ENCODE assay signal across 19 cellular contexts in genomic region chr21:46421191-46421750, GRCh38. TPM values are rescaled to one million over a fixed set of nuclear protein-coding genes. Genes with fewer than 3 reads are reported as not detected.
A peak's percentile ranks its signal among the peaks of the same experiment; 100 is the strongest.
DNase-seq lines count a peak whose midpoint lies in the region; ATAC-seq and TF ChIP-seq lines count a peak whose summit lies in the region.
"Had no signal": no experiment of that assay in that cellular context is flagged by ENCODE, and none has a peak within 500 bp of the region (broad histone marks: within the 10 kb centered on the region; RNA-seq: fewer than 3 reads in every experiment).

No MANE protein-coding gene starts in this region.

- H2BK5ac ChIP-seq in IMR-90 (ENCODE audit: low read depth, low read length, poor library complexity, severe bottlenecking): no peak overlapping the region

- H3K14ac ChIP-seq in IMR-90 (replicated peaks; ENCODE audit: low read depth, low read length): no peak overlapping the region

- no peaks in the 10 kb centered on the region for H3K27me3 ChIP-seq in right atrium auricular region
- no peaks in the 10 kb centered on the region for H3K27me3 ChIP-seq in IMR-90 (ENCODE audit: control insufficient read depth, insufficient read depth, low read length)
- no peaks in the 10 kb centered on the region for H3K27me3 ChIP-seq in foreskin keratinocyte
- H3K27me3 ChIP-seq in osteoblast (ENCODE audit: insufficient read depth, low read length): no peaks in the 10 kb centered on the region
- H3K27me3 ChIP-seq: MG63, Peyer's patch had no signal

- intact Hi-C loops in Right ventricle myocardium inferior (cut with DNase I): no loop called here
- intact Hi-C loops in IMR-90 (cut with micrococcal nuclease): no loop called here

- no peak overlapping the region for H2BK15ac ChIP-seq in IMR-90 (ENCODE audit: low read depth, low read length)

- H2AK5ac ChIP-seq in IMR-90 (ENCODE audit: low read depth, low read length): no peak overlapping the region

- H3K4me3 ChIP-seq in right atrium auricular region (no peak overlapping the region), IMR-90 (ENCODE audit: insufficient read depth, low read depth, low read length) (no peak overlapping the region), osteoblast (ENCODE audit: insufficient read depth, low read length) (no peak overlapping the region)
- H3K4me3 ChIP-seq: MG63, Peyer's patch had no signal

- no peak for TF ChIP-seq RAD21 in IMR-90 (IDR thresholded peaks at IDR 0.05; ENCODE audit: low read length)

- in situ Hi-C loops in IMR-90 (cut with MboI; ENCODE audit: low sequenced_read_pairs): no loop called here

- H3K9me1 ChIP-seq in IMR-90 (ENCODE audit: insufficient read depth, low read length): no peaks in the 10 kb centered on the region

- ATAC-seq in Right ventricle myocardium inferior: no peak
- ATAC-seq in IMR-90 (ENCODE audit: low read depth): no peak; the same call in 1 of the 2 replicates
- ATAC-seq in foreskin keratinocyte: no peak
- ATAC-seq in HG02884 (IDR thresholded peaks at IDR 0.05; ENCODE audit: unreplicated experiment): no peak

- peak overlapping the region; percentile 38 for H2AK9ac ChIP-seq in IMR-90 (replicated peaks; ENCODE audit: low read depth, low read length, poor library complexity)

- H4K91ac ChIP-seq in IMR-90 (ENCODE audit: insufficient read depth, low read depth, low read length): no peak overlapping the region

- H2AFZ ChIP-seq in IMR-90 (replicated peaks; ENCODE audit: low read length, poor library complexity) (no peak overlapping the region), osteoblast (ENCODE audit: low read length) (no peak overlapping the region)

- H3K9ac ChIP-seq in IMR-90 (ENCODE audit: low read depth, low read length): no peak overlapping the region

- H3K36me3 ChIP-seq in right atrium auricular region (peaks cover 33% of the 10 kb centered on the region), IMR-90 (ENCODE audit: control insufficient read depth, insufficient read depth, low read length) (peaks cover 34% of the 10 kb centered on the region), osteoblast (ENCODE audit: insufficient read depth, low read length) (peaks cover 24% of the 10 kb centered on the region)

- H2BK20ac ChIP-seq in IMR-90 (ENCODE audit: low read depth, low read length): no peak overlapping the region

- POLR2A ChIA-PET in IMR-90 (lab: Charles Lee; ENCODE audit: unreplicated experiment): no interaction called here

- CTCF ChIA-PET in IMR-90 (lab: Yijun Ruan, JAX): no interaction called here

- H3K9me3 ChIP-seq in right atrium auricular region: no peaks in the 10 kb centered on the region
- H3K9me3 ChIP-seq in IMR-90 (ENCODE audit: control insufficient read depth, insufficient read depth, low read length): no peaks in the 10 kb centered on the region
- H3K9me3 ChIP-seq in osteoblast (ENCODE audit: low read depth, low read length): no peaks in the 10 kb centered on the region
- H3K9me3 ChIP-seq: Caco-2, MG63, Peyer's patch had no signal

- BruUV-seq in IMR-90 (replicated peaks; lab: Mats Ljungman, UMichigan): no TSS peak

- no peak overlapping the region for H4K8ac ChIP-seq in IMR-90 (ENCODE audit: low read depth in 2 of 2, low read length in 2 of 2)

- peak; percentile 65 for DNase-seq in Right ventricle myocardium inferior (ENCODE audit: missing footprints)
- no peak for DNase-seq in right atrium auricular region (ENCODE audit: low spot score)
- no peak for DNase-seq in IMR-90
- DNase-seq in foreskin keratinocyte: no peak
- peak; percentile 59 for DNase-seq in osteoblast (ENCODE audit: insufficient read length, low spot score, missing footprints)
- no peak for DNase-seq in GDM1 (lab: John Stamatoyannopoulos, UW)
- DNase-seq in NCI-H526 (lab: John Stamatoyannopoulos, UW): no peak
- DNase-seq: Caco-2; CD4-positive, alpha-beta T cell; Karpas-422; MG63; NCI-H1048; NCI-H1436 treated with DMSO at 0.1 percent for 48 hours; NCI-H2029; NCI-H748 treated with DMSO at 0.1 percent for 48 hours; NK-92 treated with Interleukin-12 subunit alpha and Interleukin-12 subunit beta, amount 100 ng/mL, for 24 hours; Peyer's patch had no signal

- H3K4me2 ChIP-seq in IMR-90 (ENCODE audit: low read depth, low read length) (no peak overlapping the region), osteoblast (ENCODE audit: insufficient read depth, low read length) (no peak overlapping the region)

- no peak overlapping the region for H3K18ac ChIP-seq in IMR-90 (ENCODE audit: low read depth, low read length)

- H3K79me2 ChIP-seq in osteoblast (ENCODE audit: insufficient read depth, low read length): no peaks in the 10 kb centered on the region

- no peak for TF ChIP-seq POLR2A in IMR-90 (IDR thresholded peaks at IDR 0.05; ENCODE audit: low read depth, low read length)

- H3K56ac ChIP-seq in IMR-90 (ENCODE audit: extremely low read depth, insufficient read depth, low read length): no peak overlapping the region

- H3K4ac ChIP-seq in IMR-90 (ENCODE audit: low read depth, low read length): no peak overlapping the region

- no peak overlapping the region for H4K5ac ChIP-seq in IMR-90 (ENCODE audit: low read depth, low read length)

- no peak overlapping the region for H3K27ac ChIP-seq in right atrium auricular region
- no peak overlapping the region for H3K27ac ChIP-seq in IMR-90 (ENCODE audit: insufficient read depth, low read length)
- H3K27ac ChIP-seq in foreskin keratinocyte: no peak overlapping the region
- no peak overlapping the region for H3K27ac ChIP-seq in osteoblast (ENCODE audit: low read depth, low read length)
- H3K27ac ChIP-seq: HL-60, Peyer's patch had no signal

- H3K23ac ChIP-seq in IMR-90 (ENCODE audit: low read depth, low read length): no peak overlapping the region

- dilution Hi-C loops in IMR-90 (cut with HindIII; ENCODE audit: low sequenced_read_pairs, unreplicated experiment): no loop called here

- no peaks in the 10 kb centered on the region for H3K4me1 ChIP-seq in right atrium auricular region
- H3K4me1 ChIP-seq in IMR-90 (ENCODE audit: control insufficient read depth, insufficient read depth, low read length): no peaks in the 10 kb centered on the region
- H3K4me1 ChIP-seq in foreskin keratinocyte: no peaks in the 10 kb centered on the region
- no peaks in the 10 kb centered on the region for H3K4me1 ChIP-seq in osteoblast (ENCODE audit: insufficient read depth, low read length)
- H3K4me1 ChIP-seq: Caco-2, Peyer's patch had no signal

- no peaks in the 10 kb centered on the region for H3K79me1 ChIP-seq in IMR-90 (ENCODE audit: low read depth in 1 of 2, low read length in 2 of 2)

- TF ChIP-seq CTCF in right atrium auricular region (IDR thresholded peaks at IDR 0.05) (no peak), IMR-90 (conservative IDR thresholded peaks at IDR 0.05; ENCODE audit: low read depth, low read length) (no peak), foreskin keratinocyte (conservative IDR thresholded peaks at IDR 0.05) (peak; percentile 15), osteoblast (IDR thresholded peaks at IDR 0.05; ENCODE audit: extremely low read depth, low read depth, low read length) (no peak)

- 97% methylated on average over 10 of the region's 23 CpGs; no CpG with 5 or more reads in 1 of the 2 experiments for WGBS in IMR-90 (ENCODE audit: extremely low coverage in 2 of 2, insufficient read length in 1 of 2), 2 experiments

- no peaks in the 10 kb centered on the region for H4K20me1 ChIP-seq in IMR-90 (ENCODE audit: insufficient read depth, low read length)
- no peaks in the 10 kb centered on the region for H4K20me1 ChIP-seq in osteoblast (ENCODE audit: insufficient read depth, low read length)

- H2BK120ac ChIP-seq in IMR-90 (ENCODE audit: low read depth, low read length): no peak overlapping the region

TF ChIP-seq in IMR-90, 13 proteins besides CTCF, POLR2A, EP300 and RAD21:
- TF ChIP-seq RCOR1 (IDR thresholded peaks at IDR 0.05; ENCODE audit: insufficient replicate concordance, low read length) (no peak), CHD1 (IDR thresholded peaks at IDR 0.05; ENCODE audit: low read depth, low read length) (no peak), ELK1 (IDR thresholded peaks at IDR 0.05; ENCODE audit: borderline replicate concordance, low read depth, low read length) (no peak), SMC3 (IDR thresholded peaks at IDR 0.05; ENCODE audit: low read depth, low read length) (no peak), CEBPB (IDR thresholded peaks at IDR 0.05; ENCODE audit: low read depth, low read length) (no peak), NFE2L2 (IDR thresholded peaks at IDR 0.05; ENCODE audit: low read depth, low read length) (no peak), MAFK (IDR thresholded peaks at IDR 0.05; ENCODE audit: low read depth, low read length) (no peak), BHLHE40 (IDR thresholded peaks at IDR 0.05; ENCODE audit: low read depth, low read length) (no peak), FOS (IDR thresholded peaks at IDR 0.05; ENCODE audit: low read depth, low read length) (no peak), MAZ (IDR thresholded peaks at IDR 0.05; ENCODE audit: borderline replicate concordance, low read depth, low read length) (no peak), RFX5 (IDR thresholded peaks at IDR 0.05; ENCODE audit: low read depth, low read length) (no peak)
- TF ChIP-seq, protein P1, sequence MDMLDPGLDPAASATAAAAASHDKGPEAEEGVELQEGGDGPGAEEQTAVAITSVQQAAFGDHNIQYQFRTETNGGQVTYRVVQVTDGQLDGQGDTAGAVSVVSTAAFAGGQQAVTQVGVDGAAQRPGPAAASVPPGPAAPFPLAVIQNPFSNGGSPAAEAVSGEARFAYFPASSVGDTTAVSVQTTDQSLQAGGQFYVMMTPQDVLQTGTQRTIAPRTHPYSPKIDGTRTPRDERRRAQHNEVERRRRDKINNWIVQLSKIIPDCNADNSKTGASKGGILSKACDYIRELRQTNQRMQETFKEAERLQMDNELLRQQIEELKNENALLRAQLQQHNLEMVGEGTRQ (IDR thresholded peaks at IDR 0.05; ENCODE audit: low read depth, low read length): no peak
TF ChIP-seq in IMR-90: peak in this region for 0.

RNA-seq across cellular contexts. Expression of gene DIP2A, which starts 37.4 kb away (rescaled TPM):
- total RNA-seq in Right ventricle myocardium inferior: 23.9 TPM
- 10 to 100 TPM; 18.1 to 25.9 TPM for total RNA-seq in right atrium auricular region
- total RNA-seq in IMR-90 (2012; rRNA removed): 17.9 and 19.4 TPM in 2 replicates
- polyA plus RNA-seq in IMR-90 (2012; rRNA removed): 22.7 and 24.3 TPM in 2 replicates
- polyA plus RNA-seq in IMR-90 (2012; cell fraction: cytosol; rRNA removed): 10.6 and 14.5 TPM in 2 replicates
- polyA plus RNA-seq in IMR-90 (2012; cell fraction: nucleus; rRNA removed; ENCODE audit: low replicate concordance): 83.5 and 90.7 TPM in 2 replicates
- total RNA-seq in foreskin keratinocyte: 30.6 and 32.0 TPM in 2 replicates
- polyA plus RNA-seq in foreskin keratinocyte: 9.7 and 10.8 TPM in 2 replicates
- total RNA-seq in osteoblast: 22.8 and 27.4 TPM in 2 replicates

Comparison
In these comparisons a context has a peak if more than half of its experiments do, and no peak if none do; other contexts are left out.
1. DNase-seq: peak in Right ventricle myocardium inferior (single experiment) and osteoblast (single experiment); none in right atrium auricular region (single experiment), IMR-90 (single experiment), foreskin keratinocyte (0 of 2), GDM1 (single experiment) and NCI-H526 (0 of 2).